Comparison of ENCODE assay signal across 1 cellular context in genomic region chr17:63774141-63774981, GRCh38.
A peak's percentile ranks its signal among the peaks of the same experiment; 100 is the strongest.
TF ChIP-seq lines count a peak whose summit lies in the region.

DDX42 (plus strand) TSS chr17:63774170; CDS start chr17:63787050, 12,880 bp downstream.

TF ChIP-seq in HepG2, 621 proteins besides CTCF, POLR2A, EP300 and RAD21 (continued from another document and continues in another):
- TF ChIP-seq NONO (IDR thresholded peaks at IDR 0.05): no peak
- TF ChIP-seq NONO (CRISPR knock-in tag; conservative IDR thresholded peaks at IDR 0.05): no peak; the same call in 1 of the 2 replicates
- TF ChIP-seq, protein P1, sequence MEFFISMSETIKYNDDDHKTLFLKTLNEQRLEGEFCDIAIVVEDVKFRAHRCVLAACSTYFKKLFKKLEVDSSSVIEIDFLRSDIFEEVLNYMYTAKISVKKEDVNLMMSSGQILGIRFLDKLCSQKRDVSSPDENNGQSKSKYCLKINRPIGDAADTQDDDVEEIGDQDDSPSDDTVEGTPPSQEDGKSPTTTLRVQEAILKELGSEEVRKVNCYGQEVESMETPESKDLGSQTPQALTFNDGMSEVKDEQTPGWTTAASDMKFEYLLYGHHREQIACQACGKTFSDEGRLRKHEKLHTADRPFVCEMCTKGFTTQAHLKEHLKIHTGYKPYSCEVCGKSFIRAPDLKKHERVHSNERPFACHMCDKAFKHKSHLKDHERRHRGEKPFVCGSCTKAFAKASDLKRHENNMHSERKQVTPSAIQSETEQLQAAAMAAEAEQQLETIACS (CRISPR knock-in tag; IDR thresholded peaks at IDR 0.05): no peak
- no peak for TF ChIP-seq NFKBIZ (CRISPR knock-in tag; IDR thresholded peaks at IDR 0.05)
- TF ChIP-seq PREB (CRISPR knock-in tag; IDR thresholded peaks at IDR 0.05): 0 out of 2 replicates have a peak, but pooled peaks have one; percentile 59
- TF ChIP-seq, protein P2, sequence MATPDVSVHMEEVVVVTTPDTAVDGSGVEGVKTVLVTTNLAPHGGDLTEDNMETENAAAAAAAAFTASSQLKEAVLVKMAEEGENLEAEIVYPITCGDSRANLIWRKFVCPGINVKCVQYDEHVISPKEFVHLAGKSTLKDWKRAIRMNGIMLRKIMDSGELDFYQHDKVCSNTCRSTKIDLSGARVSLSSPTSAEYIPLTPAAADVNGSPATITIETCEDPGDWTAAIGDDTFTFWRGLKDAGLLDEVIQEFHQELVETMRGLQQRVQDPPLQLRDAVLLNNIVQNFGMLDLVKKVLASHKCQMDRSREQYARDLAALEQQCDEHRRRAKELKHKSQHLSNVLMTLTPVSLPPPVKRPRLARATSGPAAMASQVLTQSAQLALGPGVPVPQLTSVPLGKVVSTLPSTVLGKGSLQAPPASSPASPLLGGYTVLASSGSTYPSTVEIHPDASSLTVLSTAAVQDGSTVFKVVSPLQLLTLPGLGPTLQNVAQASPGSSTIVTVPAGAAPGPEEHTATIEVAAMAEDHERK (CRISPR knock-in tag; IDR thresholded peaks at IDR 0.05; ENCODE audit: low read depth): no peak
- TF ChIP-seq, protein P3, sequence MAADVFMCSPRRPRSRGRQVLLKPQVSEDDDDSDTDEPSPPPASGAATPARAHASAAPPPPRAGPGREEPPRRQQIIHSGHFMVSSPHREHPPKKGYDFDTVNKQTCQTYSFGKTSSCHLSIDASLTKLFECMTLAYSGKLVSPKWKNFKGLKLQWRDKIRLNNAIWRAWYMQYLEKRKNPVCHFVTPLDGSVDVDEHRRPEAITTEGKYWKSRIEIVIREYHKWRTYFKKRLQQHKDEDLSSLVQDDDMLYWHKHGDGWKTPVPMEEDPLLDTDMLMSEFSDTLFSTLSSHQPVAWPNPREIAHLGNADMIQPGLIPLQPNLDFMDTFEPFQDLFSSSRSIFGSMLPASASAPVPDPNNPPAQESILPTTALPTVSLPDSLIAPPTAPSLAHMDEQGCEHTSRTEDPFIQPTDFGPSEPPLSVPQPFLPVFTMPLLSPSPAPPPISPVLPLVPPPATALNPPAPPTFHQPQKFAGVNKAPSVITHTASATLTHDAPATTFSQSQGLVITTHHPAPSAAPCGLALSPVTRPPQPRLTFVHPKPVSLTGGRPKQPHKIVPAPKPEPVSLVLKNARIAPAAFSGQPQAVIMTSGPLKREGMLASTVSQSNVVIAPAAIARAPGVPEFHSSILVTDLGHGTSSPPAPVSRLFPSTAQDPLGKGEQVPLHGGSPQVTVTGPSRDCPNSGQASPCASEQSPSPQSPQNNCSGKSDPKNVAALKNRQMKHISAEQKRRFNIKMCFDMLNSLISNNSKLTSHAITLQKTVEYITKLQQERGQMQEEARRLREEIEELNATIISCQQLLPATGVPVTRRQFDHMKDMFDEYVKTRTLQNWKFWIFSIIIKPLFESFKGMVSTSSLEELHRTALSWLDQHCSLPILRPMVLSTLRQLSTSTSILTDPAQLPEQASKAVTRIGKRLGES (CRISPR knock-in tag; IDR thresholded peaks at IDR 0.05; ENCODE audit: borderline replicate concordance): 0 out of 2 replicates have a peak, but pooled peaks have one; percentile 1
- TF ChIP-seq ZBTB39 (CRISPR knock-in tag; IDR thresholded peaks at IDR 0.05): no peak
- no peak for TF ChIP-seq GATA4 (IDR thresholded peaks at IDR 0.05; ENCODE audit: borderline replicate concordance, low read depth)
- TF ChIP-seq HHEX (CRISPR knock-in tag; IDR thresholded peaks at IDR 0.05): no peak
- TF ChIP-seq IKZF4 (CRISPR knock-in tag; IDR thresholded peaks at IDR 0.05; ENCODE audit: borderline replicate concordance, low read depth, not compliant biosample characterization): peak; percentile 64
- 0 out of 2 replicates have a peak, but pooled peaks have one; percentile 25 for TF ChIP-seq ETV5 (CRISPR knock-in tag; IDR thresholded peaks at IDR 0.05; ENCODE audit: borderline replicate concordance)
- TF ChIP-seq, protein P4, sequence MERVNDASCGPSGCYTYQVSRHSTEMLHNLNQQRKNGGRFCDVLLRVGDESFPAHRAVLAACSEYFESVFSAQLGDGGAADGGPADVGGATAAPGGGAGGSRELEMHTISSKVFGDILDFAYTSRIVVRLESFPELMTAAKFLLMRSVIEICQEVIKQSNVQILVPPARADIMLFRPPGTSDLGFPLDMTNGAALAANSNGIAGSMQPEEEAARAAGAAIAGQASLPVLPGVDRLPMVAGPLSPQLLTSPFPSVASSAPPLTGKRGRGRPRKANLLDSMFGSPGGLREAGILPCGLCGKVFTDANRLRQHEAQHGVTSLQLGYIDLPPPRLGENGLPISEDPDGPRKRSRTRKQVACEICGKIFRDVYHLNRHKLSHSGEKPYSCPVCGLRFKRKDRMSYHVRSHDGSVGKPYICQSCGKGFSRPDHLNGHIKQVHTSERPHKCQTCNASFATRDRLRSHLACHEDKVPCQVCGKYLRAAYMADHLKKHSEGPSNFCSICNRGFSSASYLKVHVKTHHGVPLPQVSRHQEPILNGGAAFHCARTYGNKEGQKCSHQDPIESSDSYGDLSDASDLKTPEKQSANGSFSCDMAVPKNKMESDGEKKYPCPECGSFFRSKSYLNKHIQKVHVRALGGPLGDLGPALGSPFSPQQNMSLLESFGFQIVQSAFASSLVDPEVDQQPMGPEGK (CRISPR knock-in tag; IDR thresholded peaks at IDR 0.05): peak; percentile 13; the same call in 1 of the 2 replicates
- TF ChIP-seq FOSL1 (CRISPR knock-in tag; IDR thresholded peaks at IDR 0.05; ENCODE audit: borderline replicate concordance): 0 out of 2 replicates have a peak, but pooled peaks have one; percentile 31
- peak; percentile 33; the same call in 1 of the 2 replicates for TF ChIP-seq ZNF788 (CRISPR knock-in tag; IDR thresholded peaks at IDR 0.05; ENCODE audit: borderline replicate concordance)
- TF ChIP-seq RFX1 (IDR thresholded peaks at IDR 0.05): no peak
- TF ChIP-seq ZBTB20 (CRISPR knock-in tag; IDR thresholded peaks at IDR 0.05; ENCODE audit: borderline replicate concordance, low read depth): no peak; the same call in 1 of the 2 replicates
- TF ChIP-seq TBL1XR1 (IDR thresholded peaks at IDR 0.05; ENCODE audit: borderline replicate concordance, low read length, partially characterized antibody): no peak
- TF ChIP-seq KLF12 (CRISPR knock-in tag; IDR thresholded peaks at IDR 0.05; ENCODE audit: borderline replicate concordance): no peak
- TF ChIP-seq ZNF329 (CRISPR knock-in tag; IDR thresholded peaks at IDR 0.05; ENCODE audit: low read depth): peak; percentile 53; the same call in 1 of the 2 replicates
- TF ChIP-seq CHD4 (IDR thresholded peaks at IDR 0.05; ENCODE audit: borderline replicate concordance, low read length): no peak
- no peak for TF ChIP-seq ZNF292 (CRISPR knock-in tag; IDR thresholded peaks at IDR 0.05; ENCODE audit: borderline replicate concordance, low read depth)
- TF ChIP-seq GATAD2A (CRISPR knock-in tag; IDR thresholded peaks at IDR 0.05): no peak
- TF ChIP-seq, protein P5, sequence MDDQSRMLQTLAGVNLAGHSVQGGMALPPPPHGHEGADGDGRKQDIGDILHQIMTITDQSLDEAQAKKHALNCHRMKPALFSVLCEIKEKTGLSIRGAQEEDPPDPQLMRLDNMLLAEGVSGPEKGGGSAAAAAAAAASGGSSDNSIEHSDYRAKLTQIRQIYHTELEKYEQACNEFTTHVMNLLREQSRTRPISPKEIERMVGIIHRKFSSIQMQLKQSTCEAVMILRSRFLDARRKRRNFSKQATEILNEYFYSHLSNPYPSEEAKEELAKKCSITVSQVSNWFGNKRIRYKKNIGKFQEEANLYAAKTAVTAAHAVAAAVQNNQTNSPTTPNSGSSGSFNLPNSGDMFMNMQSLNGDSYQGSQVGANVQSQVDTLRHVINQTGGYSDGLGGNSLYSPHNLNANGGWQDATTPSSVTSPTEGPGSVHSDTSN (CRISPR knock-in tag; IDR thresholded peaks at IDR 0.05; ENCODE audit: borderline replicate concordance): 0 out of 2 replicates have a peak, but pooled peaks have one; percentile 65
- TF ChIP-seq GABPB1 (CRISPR knock-in tag; IDR thresholded peaks at IDR 0.05): no peak
- TF ChIP-seq HDAC6 (IDR thresholded peaks at IDR 0.05; ENCODE audit: low read depth, low read length): no peak
- TF ChIP-seq TAF15 (IDR thresholded peaks at IDR 0.05; ENCODE audit: low read depth, low read length, poor library complexity, severe bottlenecking): no peak
- TF ChIP-seq SCMH1 (CRISPR knock-in tag; IDR thresholded peaks at IDR 0.05; ENCODE audit: borderline replicate concordance): no peak
- no peak for TF ChIP-seq NFIC (IDR thresholded peaks at IDR 0.05; ENCODE audit: low read length)
- TF ChIP-seq ZKSCAN8 (CRISPR knock-in tag; IDR thresholded peaks at IDR 0.05; ENCODE audit: borderline replicate concordance): 0 out of 2 replicates have a peak, but pooled peaks have one; percentile 19
- 0 out of 2 replicates have a peak, but pooled peaks have one; percentile 48 for TF ChIP-seq ZNF598 (CRISPR knock-in tag; IDR thresholded peaks at IDR 0.05; ENCODE audit: borderline replicate concordance)
- peak; percentile 65 for TF ChIP-seq CBX1 (IDR thresholded peaks at IDR 0.05; ENCODE audit: low read depth)
- no peak for TF ChIP-seq SYNCRIP (IDR thresholded peaks at IDR 0.05; ENCODE audit: insufficient read depth, low read depth, low read length)
- TF ChIP-seq, protein P6, sequence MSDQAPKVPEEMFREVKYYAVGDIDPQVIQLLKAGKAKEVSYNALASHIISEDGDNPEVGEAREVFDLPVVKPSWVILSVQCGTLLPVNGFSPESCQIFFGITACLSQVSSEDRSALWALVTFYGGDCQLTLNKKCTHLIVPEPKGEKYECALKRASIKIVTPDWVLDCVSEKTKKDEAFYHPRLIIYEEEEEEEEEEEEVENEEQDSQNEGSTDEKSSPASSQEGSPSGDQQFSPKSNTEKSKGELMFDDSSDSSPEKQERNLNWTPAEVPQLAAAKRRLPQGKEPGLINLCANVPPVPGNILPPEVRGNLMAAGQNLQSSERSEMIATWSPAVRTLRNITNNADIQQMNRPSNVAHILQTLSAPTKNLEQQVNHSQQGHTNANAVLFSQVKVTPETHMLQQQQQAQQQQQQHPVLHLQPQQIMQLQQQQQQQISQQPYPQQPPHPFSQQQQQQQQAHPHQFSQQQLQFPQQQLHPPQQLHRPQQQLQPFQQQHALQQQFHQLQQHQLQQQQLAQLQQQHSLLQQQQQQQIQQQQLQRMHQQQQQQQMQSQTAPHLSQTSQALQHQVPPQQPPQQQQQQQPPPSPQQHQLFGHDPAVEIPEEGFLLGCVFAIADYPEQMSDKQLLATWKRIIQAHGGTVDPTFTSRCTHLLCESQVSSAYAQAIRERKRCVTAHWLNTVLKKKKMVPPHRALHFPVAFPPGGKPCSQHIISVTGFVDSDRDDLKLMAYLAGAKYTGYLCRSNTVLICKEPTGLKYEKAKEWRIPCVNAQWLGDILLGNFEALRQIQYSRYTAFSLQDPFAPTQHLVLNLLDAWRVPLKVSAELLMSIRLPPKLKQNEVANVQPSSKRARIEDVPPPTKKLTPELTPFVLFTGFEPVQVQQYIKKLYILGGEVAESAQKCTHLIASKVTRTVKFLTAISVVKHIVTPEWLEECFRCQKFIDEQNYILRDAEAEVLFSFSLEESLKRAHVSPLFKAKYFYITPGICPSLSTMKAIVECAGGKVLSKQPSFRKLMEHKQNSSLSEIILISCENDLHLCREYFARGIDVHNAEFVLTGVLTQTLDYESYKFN (CRISPR knock-in tag; conservative IDR thresholded peaks at IDR 0.05): no peak
- peak; percentile 85; the same call in 1 of the 2 replicates for TF ChIP-seq ZNF234 (CRISPR knock-in tag; conservative IDR thresholded peaks at IDR 0.05)
- TF ChIP-seq, protein P7, sequence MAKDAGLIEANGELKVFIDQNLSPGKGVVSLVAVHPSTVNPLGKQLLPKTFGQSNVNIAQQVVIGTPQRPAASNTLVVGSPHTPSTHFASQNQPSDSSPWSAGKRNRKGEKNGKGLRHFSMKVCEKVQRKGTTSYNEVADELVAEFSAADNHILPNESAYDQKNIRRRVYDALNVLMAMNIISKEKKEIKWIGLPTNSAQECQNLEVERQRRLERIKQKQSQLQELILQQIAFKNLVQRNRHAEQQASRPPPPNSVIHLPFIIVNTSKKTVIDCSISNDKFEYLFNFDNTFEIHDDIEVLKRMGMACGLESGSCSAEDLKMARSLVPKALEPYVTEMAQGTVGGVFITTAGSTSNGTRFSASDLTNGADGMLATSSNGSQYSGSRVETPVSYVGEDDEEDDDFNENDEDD (CRISPR knock-in tag; IDR thresholded peaks at IDR 0.05; ENCODE audit: borderline replicate concordance): peak; percentile 37; the same call in 1 of the 2 replicates
- 0 out of 2 replicates have a peak, but pooled peaks have one; percentile 78 for TF ChIP-seq SMAD9 (CRISPR knock-in tag; IDR thresholded peaks at IDR 0.05)
- TF ChIP-seq RBM22 (optimal IDR thresholded peaks at IDR 0.05; ENCODE audit: low read length): peak; percentile 27
- peak; percentile 23; the same call in 1 of the 2 replicates for TF ChIP-seq SP5 (CRISPR knock-in tag; IDR thresholded peaks at IDR 0.05; ENCODE audit: borderline replicate concordance, low read depth)
- TF ChIP-seq ZNF891 (CRISPR knock-in tag; IDR thresholded peaks at IDR 0.05): 0 out of 2 replicates have a peak, but pooled peaks have one; percentile 13
- no peak for TF ChIP-seq HNRNPUL1 (IDR thresholded peaks at IDR 0.05; ENCODE audit: low read depth, low read length)
- no peak for TF ChIP-seq TRIM24 (CRISPR knock-in tag; IDR thresholded peaks at IDR 0.05)
- TF ChIP-seq FOXM1 (CRISPR knock-in tag; IDR thresholded peaks at IDR 0.05): 0 out of 2 replicates have a peak, but pooled peaks have one; percentile 25
- no peak for TF ChIP-seq TCF7L2 (IDR thresholded peaks at IDR 0.05; ENCODE audit: low read depth, low read length)
- TF ChIP-seq CBFB (CRISPR knock-in tag; IDR thresholded peaks at IDR 0.05): no peak
- TF ChIP-seq ZFP41 (CRISPR knock-in tag; IDR thresholded peaks at IDR 0.05; ENCODE audit: borderline replicate concordance): no peak
- no peak for TF ChIP-seq TP53 (CRISPR knock-in tag; conservative IDR thresholded peaks at IDR 0.05)
- no peak for TF ChIP-seq ZNF782 (CRISPR knock-in tag; IDR thresholded peaks at IDR 0.05; ENCODE audit: borderline replicate concordance)
- no peak for TF ChIP-seq ZC3H4 (CRISPR knock-in tag; IDR thresholded peaks at IDR 0.05; ENCODE audit: borderline replicate concordance)
- no peak for TF ChIP-seq SRSF4 (IDR thresholded peaks at IDR 0.05; ENCODE audit: low read depth, low read length, poor library complexity, severe bottlenecking)
